In the genomic region with DNA sequence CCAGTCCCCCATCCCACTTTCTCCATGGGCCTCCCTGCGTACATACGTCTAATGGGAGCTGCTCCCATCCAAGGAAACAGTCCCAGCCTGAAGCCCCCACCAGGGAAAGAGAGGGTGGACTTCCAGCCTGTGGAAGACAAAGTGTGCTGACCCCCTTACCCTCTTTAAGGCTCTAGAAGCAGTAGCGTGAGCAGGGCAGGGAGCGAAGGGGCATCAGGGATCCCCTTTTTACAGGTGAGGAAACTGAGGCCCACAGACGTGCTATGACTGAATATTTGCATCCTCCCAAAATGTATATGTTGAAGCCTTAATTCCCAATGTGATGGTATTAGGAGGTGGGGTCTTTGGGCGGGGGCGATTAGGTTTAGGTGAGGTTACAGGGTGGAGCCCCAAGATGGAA, we compare ENCODE assay signal across 24 cellular contexts.
"Had no signal": no experiment of that assay in that cellular context is flagged by ENCODE, and none has a peak within 500 bp of the region (broad histone marks: within the 10 kb centered on the region; RNA-seq: fewer than 3 reads in every experiment).

No MANE protein-coding gene starts in this region.

- H3K9me3 Mint-ChIP-seq: activated CD8-positive, alpha-beta T cell treated with anti-CD3 and anti-CD28 coated beads for 36 hours; activated naive CD8-positive, alpha-beta T cell treated with anti-CD3 and anti-CD28 coated beads, Interleukin-2, amount 50 U/mL, for 24 hours; activated T-helper 2 cell treated with anti-CD3 and anti-CD28 coated beads, Interferon-gamma antibody, Interleukin-2, Interleukin-4, amounts not matched to agents 10 μg/mL and 5 μg/mL and 100 μg/mL, durations not matched to agents 14 hours and 24 hours and 36 hours; dendritic cell treated with granulocyte-macrophage colony-stimulating factor and Interleukin-4, amounts not matched to agents 40 ng/mL and 50 ng/mL, for 4 days; naive B cell; stimulated activated memory B cell treated with anti-CD40 and anti-IgM and Interleukin-4, amounts not matched to agents 10 μg/mL and 1 μg/mL and 100 μg/mL, for 72 hours; type B pancreatic cell had no signal

- H3K36me3 Mint-ChIP-seq: naive B cell; stimulated activated memory B cell treated with anti-CD40 and anti-IgM and Interleukin-4, amounts not matched to agents 10 μg/mL and 1 μg/mL and 100 μg/mL, for 72 hours had no signal

- H3K27me3 ChIP-seq: foreskin keratinocyte, testis had no signal

- DNase-seq: activated CD4-positive, alpha-beta T cell treated with anti-CD3 and anti-CD28 coated beads for 48 hours; activated CD4-positive, CD25-positive, alpha-beta regulatory T cell; activated CD8-positive, alpha-beta T cell treated with anti-CD3 and anti-CD28 coated beads for 36 hours; activated naive CD4-positive, alpha-beta T cell treated with Interleukin-2 at 50 U/mL for 16 hours; activated naive CD8-positive, alpha-beta T cell treated with anti-CD3 and anti-CD28 coated beads, Interleukin-2, amount 50 U/mL, for 24 hours; activated T-cell treated with anti-CD3 and anti-CD28 coated beads, Interleukin-2, amount 50 U/mL, for 1 hour; anterior cingulate cortex; cerebellar nuclear complex; effector CD8-positive, alpha-beta T cell; foreskin keratinocyte; hypothalamus; kidney; mammary epithelial cell; mucosa of descending colon; naive B cell; stimulated activated CD4-positive, alpha-beta T cell treated with anti-CD3 and anti-CD28 coated beads, Interleukin-4, amount 100 ng/mL, for 4 hours; testis had no signal

- H3K4me3 ChIP-seq: mucosa of descending colon, testis had no signal

- H3K4me3 Mint-ChIP-seq: activated CD8-positive, alpha-beta T cell treated with anti-CD3 and anti-CD28 coated beads for 36 hours; activated naive CD8-positive, alpha-beta T cell treated with anti-CD3 and anti-CD28 coated beads, Interleukin-2, amount 50 U/mL, for 24 hours; dendritic cell treated with granulocyte-macrophage colony-stimulating factor and Interleukin-4, amounts not matched to agents 40 ng/mL and 50 ng/mL, for 4 days; naive B cell; stimulated activated memory B cell treated with anti-CD40 and anti-IgM and Interleukin-4, amounts not matched to agents 10 μg/mL and 1 μg/mL and 100 μg/mL, for 72 hours had no signal

- H3K27ac Mint-ChIP-seq: activated CD8-positive, alpha-beta T cell treated with anti-CD3 and anti-CD28 coated beads for 36 hours; activated naive CD8-positive, alpha-beta T cell treated with anti-CD3 and anti-CD28 coated beads, Interleukin-2, amount 50 U/mL, for 24 hours; activated T-helper 2 cell treated with anti-CD3 and anti-CD28 coated beads, Interferon-gamma antibody, Interleukin-2, Interleukin-4, amounts not matched to agents 10 μg/mL and 5 μg/mL and 100 μg/mL, durations not matched to agents 14 hours and 24 hours and 36 hours; dendritic cell treated with granulocyte-macrophage colony-stimulating factor and Interleukin-4, amounts not matched to agents 40 ng/mL and 50 ng/mL, for 4 days; stimulated activated memory B cell treated with anti-CD40 and anti-IgM and Interleukin-4, amounts not matched to agents 10 μg/mL and 1 μg/mL and 100 μg/mL, for 72 hours had no signal

- H3K4me1 ChIP-seq: foreskin keratinocyte, parathyroid adenoma, testis had no signal

- H3K9me3 ChIP-seq: mucosa of descending colon, testis had no signal

- ATAC-seq: activated CD8-positive, alpha-beta T cell treated with anti-CD3 and anti-CD28 coated beads for 36 hours; activated naive CD8-positive, alpha-beta T cell treated with anti-CD3 and anti-CD28 coated beads, Interleukin-2, amount 50 U/mL, for 24 hours; foreskin keratinocyte; left lobe of liver; mucosa of descending colon; sciatic nerve; stimulated activated memory B cell treated with anti-CD40 and anti-IgM and Interleukin-4, amounts not matched to agents 10 μg/mL and 1 μg/mL and 100 μg/mL, for 72 hours had no signal

- H3K27ac ChIP-seq: foreskin keratinocyte, parathyroid adenoma, testis had no signal

- H3K9ac ChIP-seq: parathyroid adenoma had no signal

- H3K4me1 Mint-ChIP-seq: activated naive CD8-positive, alpha-beta T cell treated with anti-CD3 and anti-CD28 coated beads, Interleukin-2, amount 50 U/mL, for 24 hours; naive B cell; stimulated activated memory B cell treated with anti-CD40 and anti-IgM and Interleukin-4, amounts not matched to agents 10 μg/mL and 1 μg/mL and 100 μg/mL, for 72 hours had no signal
